24 cellular contexts compared by ENCODE assay signal in genomic region chr9:127680226-127680625, GRCh38. TPM values are rescaled to one million over a fixed set of nuclear protein-coding genes. Genes with fewer than 3 reads are reported as not detected.
A peak's percentile ranks its signal among the peaks of the same experiment; 100 is the strongest.
DNase-seq lines count a peak whose midpoint lies in the region; ATAC-seq and TF ChIP-seq lines count a peak whose summit lies in the region.
"Had no signal": no experiment of that assay in that cellular context is flagged by ENCODE, and none has a peak within 500 bp of the region (broad histone marks: within the 10 kb centered on the region; RNA-seq: fewer than 3 reads in every experiment).

No MANE protein-coding gene starts in this region.

- WGBS in aorta, 2 donors = 89 to 90% methylated on average over 11 of the region's 11 CpGs

- no peak overlapping the region for H3K4me3 Mint-ChIP-seq in natural killer cell treated with Interleukin-12 subunit alpha and Interleukin-12 subunit beta and Interleukin-15 and Interleukin-18, amount 100 ng/mL, for 72 hours
- H3K4me3 Mint-ChIP-seq in natural killer cell (no peak overlapping the region), neural progenitor cell (no peak overlapping the region)
- H3K4me3 Mint-ChIP-seq: CD14-positive monocyte had no signal

- no peaks in the 10 kb centered on the region for H3F3A ChIP-seq in neural progenitor cell (ENCODE audit: low read depth)

- H3K9me3 Mint-ChIP-seq in natural killer cell treated with Interleukin-12 subunit alpha and Interleukin-12 subunit beta and Interleukin-15 and Interleukin-18, amount 100 ng/mL, for 72 hours = no peaks in the 10 kb centered on the region
- H3K9me3 Mint-ChIP-seq in natural killer cell = no peaks in the 10 kb centered on the region
- H3K9me3 Mint-ChIP-seq in neural progenitor cell = no peaks in the 10 kb centered on the region
- H3K9me3 Mint-ChIP-seq: CD14-positive monocyte had no signal

- H3K9me3 ChIP-seq in neural progenitor cell (ENCODE audit: low read depth) (no peaks in the 10 kb centered on the region), aorta (ENCODE audit: control insufficient read depth, low read length) (no peaks in the 10 kb centered on the region), breast epithelium (no peaks in the 10 kb centered on the region)
- H3K9me3 ChIP-seq: BE2C had no signal

- H3K36me3 ChIP-seq in neural progenitor cell = no peaks in the 10 kb centered on the region
- peaks cover 0 to 8% of the 10 kb centered on the region in 2 donors for H3K36me3 ChIP-seq in aorta (ENCODE audit: control insufficient read depth in 1 of 2, insufficient read depth in 2 of 2, low read length in 1 of 2)
- no peaks in the 10 kb centered on the region for H3K36me3 ChIP-seq in breast epithelium

- H3K36me3 Mint-ChIP-seq in natural killer cell treated with Interleukin-12 subunit alpha and Interleukin-12 subunit beta and Interleukin-15 and Interleukin-18, amount 100 ng/mL, for 72 hours = no peaks in the 10 kb centered on the region
- H3K36me3 Mint-ChIP-seq in natural killer cell = no peaks in the 10 kb centered on the region
- peaks cover 22% of the 10 kb centered on the region for H3K36me3 Mint-ChIP-seq in neural progenitor cell
- H3K36me3 Mint-ChIP-seq: CD14-positive monocyte had no signal

- ATAC-seq in natural killer cell treated with Interleukin-12 subunit alpha and Interleukin-12 subunit beta and Interleukin-15 and Interleukin-18, amount 100 ng/mL, for 72 hours = no peak
- ATAC-seq in natural killer cell = no peak
- no peak for ATAC-seq in aorta (ENCODE audit: low FRiP score)
- ATAC-seq: HCT116, Panc1 had no signal

- H2AFZ ChIP-seq in neural progenitor cell (replicated peaks) = no peak overlapping the region

- H3K27me3 ChIP-seq in neural progenitor cell = no peaks in the 10 kb centered on the region
- H3K27me3 ChIP-seq in aorta (ENCODE audit: control insufficient read depth in 1 of 2, insufficient read depth in 2 of 2, low read length in 1 of 2) = no peaks in the 10 kb centered on the region
- no peaks in the 10 kb centered on the region for H3K27me3 ChIP-seq in breast epithelium
- H3K27me3 ChIP-seq: BE2C had no signal

- H3K27me3 Mint-ChIP-seq in natural killer cell treated with Interleukin-12 subunit alpha and Interleukin-12 subunit beta and Interleukin-15 and Interleukin-18, amount 100 ng/mL, for 72 hours = no peaks in the 10 kb centered on the region
- H3K27me3 Mint-ChIP-seq in natural killer cell (ENCODE audit: low read depth in 2 of 2) (no peaks in the 10 kb centered on the region), neural progenitor cell (ENCODE audit: insufficient read depth, low read depth) (peaks cover 13% of the 10 kb centered on the region)

- intact Hi-C loops in natural killer cell (cut with micrococcal nuclease) = no loop called here
- intact Hi-C loops in head of caudate nucleus (cut with DNase I) = no loop called here
- intact Hi-C loops in aorta (cut with DNase I) = loop anchor here in 1 of 2 donors (10.0 kb wide), 1 partner anchor 55 kb away; no protein-coding TSS in a partner anchor
- intact Hi-C loops in breast epithelium (cut with DNase I; ENCODE audit: low total_unique reads) = no loop called here

- TF ChIP-seq POLR2A in breast epithelium (IDR thresholded peaks at IDR 0.05) = no peak

- H3K4me3 ChIP-seq in neural progenitor cell (no peak overlapping the region), aorta (ENCODE audit: low read length in 2 of 2) (no peak overlapping the region), breast epithelium (no peak overlapping the region)

- no peaks in the 10 kb centered on the region for H4K20me1 ChIP-seq in neural progenitor cell (ENCODE audit: low read depth)

- H3K4me1 Mint-ChIP-seq in natural killer cell treated with Interleukin-12 subunit alpha and Interleukin-12 subunit beta and Interleukin-15 and Interleukin-18, amount 100 ng/mL, for 72 hours (ENCODE audit: low read depth in 2 of 2) = no peaks in the 10 kb centered on the region
- H3K4me1 Mint-ChIP-seq in natural killer cell = no peaks in the 10 kb centered on the region
- H3K4me1 Mint-ChIP-seq in neural progenitor cell = no peaks in the 10 kb centered on the region
- H3K4me1 Mint-ChIP-seq: CD14-positive monocyte had no signal

- H3K27ac Mint-ChIP-seq in natural killer cell treated with Interleukin-12 subunit alpha and Interleukin-12 subunit beta and Interleukin-15 and Interleukin-18, amount 100 ng/mL, for 72 hours = no peak overlapping the region
- no peak overlapping the region for H3K27ac Mint-ChIP-seq in natural killer cell
- H3K27ac Mint-ChIP-seq in neural progenitor cell = peak overlapping the region; percentile 76

- no peak overlapping the region for H3K9ac ChIP-seq in neural progenitor cell

- TF ChIP-seq CTCF in natural killer cell (IDR thresholded peaks at IDR 0.05) (no peak), neural progenitor cell (IDR thresholded peaks at IDR 0.05) (no peak), breast epithelium (IDR thresholded peaks at IDR 0.05) (no peak)

- H3K79me2 ChIP-seq in neural progenitor cell (ENCODE audit: low read depth) = no peaks in the 10 kb centered on the region

- no peak overlapping the region for H3K4me2 ChIP-seq in neural progenitor cell

- no peak overlapping the region for H3K27ac ChIP-seq in neural progenitor cell
- H3K27ac ChIP-seq in aorta (ENCODE audit: low read depth in 1 of 2, low read length in 2 of 2) = no peak overlapping the region
- no peak overlapping the region for H3K27ac ChIP-seq in breast epithelium
- H3K27ac ChIP-seq: 22Rv1, RWPE1 had no signal

- H3K4me1 ChIP-seq in neural progenitor cell (no peaks in the 10 kb centered on the region), aorta (ENCODE audit: control insufficient read depth in 1 of 2, insufficient read depth in 2 of 2, low read length in 2 of 2) (no peaks in the 10 kb centered on the region), breast epithelium (no peaks in the 10 kb centered on the region)
- H3K4me1 ChIP-seq: BE2C had no signal

- peak; percentile 35 for DNase-seq in natural killer cell treated with Interleukin-12 subunit alpha and Interleukin-12 subunit beta and Interleukin-15 and Interleukin-18, amount 100 ng/mL, for 72 hours (ENCODE audit: low spot score)
- no peak for DNase-seq in natural killer cell
- peak in 23 of 42 donors; percentile 23 to 75 (median 48) for DNase-seq in head of caudate nucleus
- DNase-seq in neural progenitor cell (ENCODE audit: low spot score) = no peak
- DNase-seq in NK-92 treated with Interleukin-12 subunit alpha and Interleukin-12 subunit beta, amount 100 ng/mL, for 24 hours (lab: John Stamatoyannopoulos, UW) = no peak
- no peak for DNase-seq in aorta
- DNase-seq in breast epithelium (ENCODE audit: low spot score in 2 of 2) = no peak
- DNase-seq: BE2C, DMS153, DND-41, NCI-H1048, NCI-H1694, NCI-H2029 treated with DMSO at 0.1 percent for 48 hours, NCI-H446 treated with DMSO at 0.1 percent for 48 hours, NCI-H526, SHP77 had no signal

RNA-seq across cellular contexts. Expression of gene CFAP157, which starts 26.6 kb away (rescaled TPM):
- total RNA-seq in natural killer cell treated with Interleukin-12 subunit alpha and Interleukin-12 subunit beta and Interleukin-15 and Interleukin-18, amount 100 ng/mL, for 72 hours = not detected
- total RNA-seq in natural killer cell = not detected
- 0.31 TPM in 1 of 2 replicates, not detected in the other for total RNA-seq in neural progenitor cell (ENCODE audit: low replicate concordance)
- total RNA-seq in aorta = under 1 TPM; 0.16 to 0.60 TPM
- polyA plus RNA-seq in aorta = under 1 TPM in 1 of 2 donors, not detected in 1; 0.69 TPM
- total RNA-seq in breast epithelium = 1 to 10 TPM in 2 of 3 donors, not detected in 1; 2.0 TPM
- total RNA-seq: H1 had no signal
- polyA plus RNA-seq: H1 had no signal

RNA-seq across cellular contexts. Expression of gene PTRH1, which starts 35.2 kb away (rescaled TPM):
- total RNA-seq in natural killer cell treated with Interleukin-12 subunit alpha and Interleukin-12 subunit beta and Interleukin-15 and Interleukin-18, amount 100 ng/mL, for 72 hours = 10 to 100 TPM; 12.8 to 17.6 TPM
- 10 to 100 TPM in 2 of 3 donors, 1 to 10 TPM in 1; 6.9 to 11.5 (median 11.0) TPM for total RNA-seq in natural killer cell
- 1.3 and 5.4 TPM in 2 replicates for total RNA-seq in neural progenitor cell (ENCODE audit: low replicate concordance)
- 10 to 100 TPM in 1 of 2 donors, 1 to 10 TPM in 1; 9.8 to 12.2 TPM for total RNA-seq in aorta
- 10 to 100 TPM; 12.1 to 23.2 TPM for polyA plus RNA-seq in aorta
- total RNA-seq in breast epithelium = 10 to 100 TPM; 19.0 to 26.2 (median 23.3) TPM

RNA-seq across cellular contexts. Expression of gene TTC16, which starts 35.7 kb away (rescaled TPM):
- 1 to 10 TPM; 3.8 to 8.1 TPM for total RNA-seq in natural killer cell treated with Interleukin-12 subunit alpha and Interleukin-12 subunit beta and Interleukin-15 and Interleukin-18, amount 100 ng/mL, for 72 hours
- total RNA-seq in natural killer cell (10 to 100 TPM; 15.5 to 23.0 (median 21.5) TPM), neural progenitor cell (ENCODE audit: low replicate concordance) (not detected in 2 replicates), aorta (under 1 TPM; 0.16 to 0.30 TPM), breast epithelium (under 1 TPM; under 0.01 to 0.59 (median 0.16) TPM)
- polyA plus RNA-seq in aorta = not detected
- total RNA-seq: H1, HT-29, OCI-LY7 had no signal

RNA-seq across cellular contexts. Expression of gene TOR2A, which starts 54.9 kb away (rescaled TPM):
- 10 to 100 TPM; 20.4 to 31.9 TPM for total RNA-seq in natural killer cell treated with Interleukin-12 subunit alpha and Interleukin-12 subunit beta and Interleukin-15 and Interleukin-18, amount 100 ng/mL, for 72 hours
- total RNA-seq in natural killer cell (10 to 100 TPM; 20.9 to 27.8 (median 23.7) TPM), neural progenitor cell (ENCODE audit: low replicate concordance) (5.5 and 18.3 TPM in 2 replicates), aorta (1 to 10 TPM; 5.8 to 8.0 TPM), breast epithelium (10 to 100 TPM in 1 of 3 donors, 1 to 10 TPM in 2; 9.5 to 16.7 (median 9.6) TPM)
- polyA plus RNA-seq in aorta = 10 to 100 TPM in 1 of 2 donors, 1 to 10 TPM in 1; 4.5 to 12.7 TPM

Comparison
In these comparisons a context has a peak if more than half of its experiments do, and no peak if none do; other contexts are left out.
1. DNase-seq: peak in natural killer cell treated with Interleukin-12 subunit alpha and Interleukin-12 subunit beta and Interleukin-15 and Interleukin-18, amount 100 ng/mL, for 72 hours (single experiment) and head of caudate nucleus (23 of 42); none in natural killer cell (single experiment), neural progenitor cell (single experiment), NK-92 treated with Interleukin-12 subunit alpha and Interleukin-12 subunit beta, amount 100 ng/mL, for 24 hours (single experiment), aorta (0 of 2) and breast epithelium (0 of 2).